ENCODE assay signal across 6 cellular contexts in genomic region chr12:57517718-57518117, GRCh38. TPM values are rescaled to one million over a fixed set of nuclear protein-coding genes. Genes with fewer than 3 reads are reported as not detected.
DNase-seq lines count a peak whose midpoint lies in the region; ATAC-seq, FAIRE-seq and TF ChIP-seq lines count a peak whose summit lies in the region.
"Not testable (repeated sequence)": the region's sequence is repeated elsewhere in the genome, so short reads cannot be mapped to it uniquely, and the experiment has no call there.

No MANE protein-coding gene starts in this region.

- H3K4me3 Mint-ChIP-seq in activated CD4-positive, alpha-beta T cell treated with anti-CD3 and anti-CD28 coated beads for 36 hours, result not testable (repeated sequence)
- peak overlapping the region; percentile 90 for H3K4me3 Mint-ChIP-seq in MCF 10A (ENCODE audit: unreplicated experiment)

- not testable (repeated sequence) for H3K27me3 ChIP-seq in right atrium auricular region; parathyroid adenoma (ENCODE audit: control insufficient read depth, insufficient read depth, low read length); vagina

- TF ChIP-seq CTCF in MCF 10A (IDR thresholded peaks at IDR 0.05; ENCODE audit: unreplicated experiment); right atrium auricular region (IDR thresholded peaks at IDR 0.05); parathyroid adenoma (IDR thresholded peaks at IDR 0.05); vagina (IDR thresholded peaks at IDR 0.05): not testable (repeated sequence)

- peak overlapping the region; percentile 93 to 98 for H3K4me3 ChIP-seq in right atrium auricular region
- H3K4me3 ChIP-seq in parathyroid adenoma (ENCODE audit: low read depth, low read length); vagina: not testable (repeated sequence)

- not testable (repeated sequence) for H3K9me3 ChIP-seq in right atrium auricular region; parathyroid adenoma (ENCODE audit: control insufficient read depth, low read length); vagina

- intact Hi-C loops in activated CD4-positive, alpha-beta T cell treated with anti-CD3 and anti-CD28 coated beads for 36 hours (cut with DNase I, micrococcal nuclease); MCF 10A (cut with micrococcal nuclease); vagina (cut with DNase I): not testable (repeated sequence)

- POLR2A ChIA-PET in activated CD4-positive, alpha-beta T cell treated with anti-CD3 and anti-CD28 coated beads for 36 hours (lab: Charles Lee), result interaction anchor here (0.7 to 1.2 kb wide), 6 partner anchors 8 to 390 kb away, joined by 3 to 6 read pairs (median 4); partner anchors contain the start of genes ARHGAP9 and LRP1
- POLR2A ChIA-PET in MCF 10A (lab: Yijun Ruan, JAX), result interaction anchor here (0.6 to 3.8 kb wide), 9 partner anchors 7 to 1544 kb away, joined by 3 to 37 read pairs (median 4); partner anchors contain the start of genes DCTN2, EEF1AKMT3, METTL1 and RAB5B

- not testable (repeated sequence) for H3K9me3 Mint-ChIP-seq in activated CD4-positive, alpha-beta T cell treated with anti-CD3 and anti-CD28 coated beads for 36 hours (ENCODE audit: low read depth); MCF 10A (ENCODE audit: unreplicated experiment)

- peak overlapping the region; percentile 97 to 100 for H3K27ac ChIP-seq in right atrium auricular region
- H3K27ac ChIP-seq in parathyroid adenoma, result peak overlapping the region; percentile 99
- peak overlapping the region; percentile 99 for H3K27ac ChIP-seq in vagina

- H3K4me1 Mint-ChIP-seq in activated CD4-positive, alpha-beta T cell treated with anti-CD3 and anti-CD28 coated beads for 36 hours, result peaks cover 34% of the 10 kb centered on the region
- peaks cover 40% of the 10 kb centered on the region for H3K4me1 Mint-ChIP-seq in MCF 10A (ENCODE audit: insufficient read depth, unreplicated experiment)

- not testable (repeated sequence) for H3K9ac ChIP-seq in parathyroid adenoma

- H3K27ac Mint-ChIP-seq in activated CD4-positive, alpha-beta T cell treated with anti-CD3 and anti-CD28 coated beads for 36 hours, result peak overlapping the region; percentile 98
- H3K27ac Mint-ChIP-seq in MCF 10A (ENCODE audit: low read depth, unreplicated experiment), result peak overlapping the region; percentile 98

- FAIRE-seq in GM12892 (lab: Jason Lieb, UNC), result not testable (repeated sequence)

- ATAC-seq in activated CD4-positive, alpha-beta T cell treated with anti-CD3 and anti-CD28 coated beads for 36 hours, result not testable (repeated sequence)

- H3K4me1 ChIP-seq in right atrium auricular region (peaks cover 0 to 46% of the 10 kb centered on the region in 2 donors), parathyroid adenoma (peaks cover 25% of the 10 kb centered on the region), vagina (peaks cover 46% of the 10 kb centered on the region)

- CTCF ChIA-PET in activated CD4-positive, alpha-beta T cell treated with anti-CD3 and anti-CD28 coated beads for 36 hours (lab: Charles Lee), result not testable (repeated sequence)
- CTCF ChIA-PET in MCF 10A (lab: Yijun Ruan, JAX), result interaction anchor here (0.7 to 3.0 kb wide), 2 partner anchors 59 to 62 kb away, joined by 3 to 12 read pairs; partner anchors contain the start of gene GLI1

- H3K36me3 ChIP-seq in right atrium auricular region, result peaks cover 47% of the 10 kb centered on the region
- not testable (repeated sequence) for H3K36me3 ChIP-seq in parathyroid adenoma (ENCODE audit: control insufficient read depth, insufficient read depth, low read length)
- H3K36me3 ChIP-seq in vagina, result peaks cover 0 to 43% of the 10 kb centered on the region in 2 donors

- not testable (repeated sequence) for H2AFZ ChIP-seq in parathyroid adenoma

- not testable (repeated sequence) for H3K27me3 Mint-ChIP-seq in activated CD4-positive, alpha-beta T cell treated with anti-CD3 and anti-CD28 coated beads for 36 hours; MCF 10A (ENCODE audit: insufficient read depth, unreplicated experiment)

- not testable (repeated sequence) for DNase-seq in GM12892 (ENCODE audit: insufficient read length); activated CD4-positive, alpha-beta T cell treated with anti-CD3 and anti-CD28 coated beads for 36 hours; MCF 10A (ENCODE audit: unreplicated experiment); right atrium auricular region (ENCODE audit: low spot score); vagina (ENCODE audit: extremely low spot score in 2 of 2)

- H3K4me2 ChIP-seq in parathyroid adenoma (ENCODE audit: low read length), result peak overlapping the region; percentile 81

- BruUV-seq in MCF 10A (replicated peaks; lab: Mats Ljungman, UMichigan), result not testable (repeated sequence)

- peaks cover 19% of the 10 kb centered on the region for H3K79me2 ChIP-seq in parathyroid adenoma

- H3K36me3 Mint-ChIP-seq in activated CD4-positive, alpha-beta T cell treated with anti-CD3 and anti-CD28 coated beads for 36 hours (ENCODE audit: low read depth), result peaks cover 62% of the 10 kb centered on the region
- peaks cover 91% of the 10 kb centered on the region for H3K36me3 Mint-ChIP-seq in MCF 10A (ENCODE audit: insufficient read depth, unreplicated experiment)

- TF ChIP-seq POLR2A in GM12892 (IDR thresholded peaks at IDR 0.05; ENCODE audit: low read depth, low read length), result 0 out of 2 replicates have a peak, but pooled peaks have one; percentile 40
- TF ChIP-seq POLR2A in vagina (IDR thresholded peaks at IDR 0.05), result not testable (repeated sequence)

RNA-seq across cellular contexts. Expression of gene DDIT3, which starts 2.6 kb away (rescaled TPM):
- 20.6 TPM for polyA plus RNA-seq in GM12892 (2012; ENCODE audit: missing spikeins)
- total RNA-seq in activated CD4-positive, alpha-beta T cell treated with anti-CD3 and anti-CD28 coated beads for 36 hours, result 10 to 100 TPM; 31.2 to 32.2 TPM
- total RNA-seq in MCF 10A (2022) (156 and 168 TPM in 2 replicates), right atrium auricular region (10 to 100 TPM; 19.8 to 25.0 TPM), vagina (25.0 TPM)

RNA-seq across cellular contexts. Expression of gene MBD6, which starts 4.9 kb away (rescaled TPM):
- 11.0 TPM for polyA plus RNA-seq in GM12892 (2012; ENCODE audit: missing spikeins)
- total RNA-seq in activated CD4-positive, alpha-beta T cell treated with anti-CD3 and anti-CD28 coated beads for 36 hours, result 10 to 100 TPM; 31.3 to 43.6 TPM
- total RNA-seq in MCF 10A (2022) (96.5 and 111 TPM in 2 replicates), right atrium auricular region (10 to 100 TPM; 12.5 to 14.4 TPM), vagina (26.8 TPM)

RNA-seq across cellular contexts. Expression of gene DCTN2, which starts 29.3 kb away (rescaled TPM):
- polyA plus RNA-seq in GM12892 (2012; ENCODE audit: missing spikeins), result 76.9 TPM
- total RNA-seq in activated CD4-positive, alpha-beta T cell treated with anti-CD3 and anti-CD28 coated beads for 36 hours, result 10 to 100 TPM; 69.7 to 81.2 TPM
- total RNA-seq in MCF 10A (2022), result 149 and 188 TPM in 2 replicates
- 100 to 1,000 TPM; 109 to 114 TPM for total RNA-seq in right atrium auricular region
- 131 TPM for total RNA-seq in vagina

RNA-seq across cellular contexts. Expression of gene MARS1, which starts 29.9 kb away (rescaled TPM):
- polyA plus RNA-seq in GM12892 (2012; ENCODE audit: missing spikeins), result 88.4 TPM
- total RNA-seq in activated CD4-positive, alpha-beta T cell treated with anti-CD3 and anti-CD28 coated beads for 36 hours, result 100 to 1,000 TPM; 389 to 583 TPM
- total RNA-seq in MCF 10A (2022) (714 and 762 TPM in 2 replicates), right atrium auricular region (10 to 100 TPM; 36.9 to 41.0 TPM), vagina (71.2 TPM)

RNA-seq across cellular contexts. Expression of gene KIF5A, which starts 32.1 kb away (rescaled TPM):
- polyA plus RNA-seq in GM12892 (2012; ENCODE audit: missing spikeins), result 0.55 TPM
- 1 to 10 TPM; 1.3 to 1.4 TPM for total RNA-seq in activated CD4-positive, alpha-beta T cell treated with anti-CD3 and anti-CD28 coated beads for 36 hours
- 0.56 TPM in 2 replicates for total RNA-seq in MCF 10A (2022)
- under 1 TPM; 0.11 to 0.12 TPM for total RNA-seq in right atrium auricular region
- 4.4 TPM for total RNA-seq in vagina
